9 cellular contexts compared by ENCODE assay signal in genomic region chr2:61015971-61016370, GRCh38. TPM values are rescaled to one million over a fixed set of nuclear protein-coding genes. Genes with fewer than 3 reads are reported as not detected.
DNase-seq lines count a peak whose midpoint lies in the region; ATAC-seq, FAIRE-seq and TF ChIP-seq lines count a peak whose summit lies in the region.
"Had no signal": no experiment of that assay in that cellular context is flagged by ENCODE, and none has a peak within 500 bp of the region (broad histone marks: within the 10 kb centered on the region; RNA-seq: fewer than 3 reads in every experiment).

No MANE protein-coding gene starts in this region.

- H3K27me3 Mint-ChIP-seq in activated T-cell treated with anti-CD3 and anti-CD28 coated beads, Interleukin-2, amount 50 U/mL, for 4 hours (ENCODE audit: low read depth): no peaks in the 10 kb centered on the region
- H3K27me3 Mint-ChIP-seq in activated T-helper 17 cell treated with anti-CD3 and anti-CD28 coated beads, Interleukin-2, amount 50 U/mL, for 72 hours: no peaks in the 10 kb centered on the region

- ATAC-seq in activated T-cell treated with anti-CD3 and anti-CD28 coated beads, Interleukin-2, amount 50 U/mL, for 4 hours: no peak
- no peak for ATAC-seq in activated T-helper 17 cell treated with anti-CD3 and anti-CD28 coated beads, Interleukin-2, amount 50 U/mL, for 72 hours (replicated peaks)
- no peak for ATAC-seq in GM18505 (IDR thresholded peaks at IDR 0.05; ENCODE audit: unreplicated experiment)
- ATAC-seq in GM18517 (IDR thresholded peaks at IDR 0.05; ENCODE audit: unreplicated experiment): no peak

- H3K27ac ChIP-seq in kidney (ENCODE audit: low read depth in 2 of 2, low read length in 2 of 2) (no peak overlapping the region), subcutaneous abdominal adipose tissue (ENCODE audit: low read depth, low read length) (peak overlapping the region; percentile 88)

- peak overlapping the region; percentile 89 to 99 for H3K4me3 ChIP-seq in kidney (ENCODE audit: low read length in 2 of 2)
- peak overlapping the region in 3 of 5 donors; percentile 98 to 100 (median 100) for H3K4me3 ChIP-seq in subcutaneous abdominal adipose tissue (ENCODE audit: low read depth in 1 of 5, low read length in 5 of 5)

- H3K36me3 Mint-ChIP-seq in activated T-cell treated with anti-CD3 and anti-CD28 coated beads, Interleukin-2, amount 50 U/mL, for 4 hours (ENCODE audit: insufficient read depth): peaks cover 2% of the 10 kb centered on the region
- H3K36me3 Mint-ChIP-seq in activated T-helper 17 cell treated with anti-CD3 and anti-CD28 coated beads, Interleukin-2, amount 50 U/mL, for 72 hours (ENCODE audit: low read depth): peaks cover 16% of the 10 kb centered on the region

- H3K4me3 Mint-ChIP-seq in activated T-cell treated with anti-CD3 and anti-CD28 coated beads, Interleukin-2, amount 50 U/mL, for 4 hours: peak overlapping the region; percentile 93
- H3K4me3 Mint-ChIP-seq in activated T-helper 17 cell treated with anti-CD3 and anti-CD28 coated beads, Interleukin-2, amount 50 U/mL, for 72 hours: peak overlapping the region; percentile 99

- H3K9ac ChIP-seq in kidney (ENCODE audit: low read length in 2 of 2): no peak overlapping the region
- peak overlapping the region in 4 of 5 donors; percentile 95 to 99 (median 98) for H3K9ac ChIP-seq in subcutaneous abdominal adipose tissue (ENCODE audit: low read length in 5 of 5)

- intact Hi-C loops in kidney (cut with DNase I): no loop called here

- peak overlapping the region; percentile 96 for H3K27ac Mint-ChIP-seq in activated T-helper 17 cell treated with anti-CD3 and anti-CD28 coated beads, Interleukin-2, amount 50 U/mL, for 72 hours

- FAIRE-seq in kidney (lab: Jason Lieb, UNC): no peak

- H3K36me3 ChIP-seq in kidney (ENCODE audit: control insufficient read depth in 1 of 2, insufficient read depth in 2 of 2, low read length in 2 of 2) (no peaks in the 10 kb centered on the region), subcutaneous abdominal adipose tissue (ENCODE audit: control insufficient read depth in 5 of 5, insufficient read depth in 5 of 5, low read length in 5 of 5) (peaks cover 0 to under 1% (median 0%) of the 10 kb centered on the region in 5 donors)

- no peak for TF ChIP-seq CTCF in kidney (IDR thresholded peaks at IDR 0.05; ENCODE audit: borderline replicate concordance, extremely low read depth, insufficient read depth)

- H3K4me1 ChIP-seq in kidney (ENCODE audit: control insufficient read depth in 1 of 2, insufficient read depth in 1 of 2, low read depth in 1 of 2, low read length in 2 of 2): peaks cover 0 to 7% of the 10 kb centered on the region in 2 donors
- H3K4me1 ChIP-seq in subcutaneous abdominal adipose tissue (ENCODE audit: control insufficient read depth in 5 of 5, insufficient read depth in 5 of 5, low read length in 5 of 5): peaks cover 0 to 44% (median 37%) of the 10 kb centered on the region in 5 donors

- no peak for TF ChIP-seq POLR2A in GM18505 (IDR thresholded peaks at IDR 0.05; ENCODE audit: borderline replicate concordance, extremely low read depth, insufficient read depth, insufficient read length)

- peaks cover 35% of the 10 kb centered on the region for H3K4me1 Mint-ChIP-seq in activated T-cell treated with anti-CD3 and anti-CD28 coated beads, Interleukin-2, amount 50 U/mL, for 4 hours (ENCODE audit: low read depth)
- peaks cover 21% of the 10 kb centered on the region for H3K4me1 Mint-ChIP-seq in activated T-helper 17 cell treated with anti-CD3 and anti-CD28 coated beads, Interleukin-2, amount 50 U/mL, for 72 hours

- H3K9me3 Mint-ChIP-seq in activated T-cell treated with anti-CD3 and anti-CD28 coated beads, Interleukin-2, amount 50 U/mL, for 4 hours: no peaks in the 10 kb centered on the region
- H3K9me3 Mint-ChIP-seq in activated T-helper 17 cell treated with anti-CD3 and anti-CD28 coated beads, Interleukin-2, amount 50 U/mL, for 72 hours: no peaks in the 10 kb centered on the region

- no peaks in the 10 kb centered on the region for H3K9me3 ChIP-seq in kidney (ENCODE audit: control insufficient read depth in 1 of 2, low read length in 2 of 2)
- no peaks in the 10 kb centered on the region for H3K9me3 ChIP-seq in subcutaneous abdominal adipose tissue (ENCODE audit: control insufficient read depth in 5 of 5, low read length in 5 of 5)

- no peak for DNase-seq in activated T-cell treated with anti-CD3 and anti-CD28 coated beads, Interleukin-2, amount 50 U/mL, for 4 hours
- DNase-seq in activated T-cell treated with anti-CD3 and anti-CD28 coated beads, Interleukin-2, amount 50 U/mL, for 1 hour: no peak
- DNase-seq in kidney (no peak), NCI-H510A treated with DMSO at 0.1 percent for 48 hours (lab: John Stamatoyannopoulos, UW) (no peak)
- DNase-seq: NCI-H446 treated with DMSO at 0.1 percent for 48 hours had no signal

- H3K27me3 ChIP-seq in subcutaneous abdominal adipose tissue (ENCODE audit: control insufficient read depth in 5 of 5, insufficient read depth in 4 of 5, low read length in 5 of 5): no peaks in the 10 kb centered on the region

RNA-seq across cellular contexts. Expression of gene PEX13, which starts 1.5 kb away (rescaled TPM):
- 10 to 100 TPM; 14.6 to 18.3 (median 14.6) TPM for total RNA-seq in activated T-cell treated with anti-CD3 and anti-CD28 coated beads, Interleukin-2, amount 50 U/mL, for 4 hours
- total RNA-seq in activated T-helper 17 cell treated with anti-CD3 and anti-CD28 coated beads, Interleukin-2, amount 50 U/mL, for 72 hours: 10 to 100 TPM; 17.1 to 25.1 TPM
- total RNA-seq in kidney: 22.5 TPM
- polyA plus RNA-seq in kidney (ENCODE audit: insufficient read depth, low read depth, low replicate concordance): 12.7 TPM

RNA-seq across cellular contexts. Expression of gene PUS10, which starts 2.1 kb away (rescaled TPM):
- total RNA-seq in activated T-cell treated with anti-CD3 and anti-CD28 coated beads, Interleukin-2, amount 50 U/mL, for 4 hours: 1 to 10 TPM; 6.5 to 8.4 (median 6.5) TPM
- total RNA-seq in activated T-helper 17 cell treated with anti-CD3 and anti-CD28 coated beads, Interleukin-2, amount 50 U/mL, for 72 hours: 1 to 10 TPM; 5.1 to 5.7 TPM
- total RNA-seq in kidney: 5.7 TPM
- polyA plus RNA-seq in kidney (ENCODE audit: insufficient read depth, low read depth, low replicate concordance): 3.0 TPM

RNA-seq across cellular contexts. Expression of gene SANBR, which starts 49.7 kb away (rescaled TPM):
- under 1 TPM; 0.66 to 0.84 (median 0.76) TPM for total RNA-seq in activated T-cell treated with anti-CD3 and anti-CD28 coated beads, Interleukin-2, amount 50 U/mL, for 4 hours
- 1 to 10 TPM; 4.0 to 6.1 TPM for total RNA-seq in activated T-helper 17 cell treated with anti-CD3 and anti-CD28 coated beads, Interleukin-2, amount 50 U/mL, for 72 hours
- 9.0 TPM for total RNA-seq in kidney
- polyA plus RNA-seq in kidney (ENCODE audit: insufficient read depth, low read depth, low replicate concordance): 1.6 TPM

Comparison
In these comparisons a context has a peak if more than half of its experiments do, and no peak if none do; other contexts are left out.
1. H3K9ac ChIP-seq: peak in subcutaneous abdominal adipose tissue (4 of 5); none in kidney (0 of 2).